In the genomic region with DNA sequence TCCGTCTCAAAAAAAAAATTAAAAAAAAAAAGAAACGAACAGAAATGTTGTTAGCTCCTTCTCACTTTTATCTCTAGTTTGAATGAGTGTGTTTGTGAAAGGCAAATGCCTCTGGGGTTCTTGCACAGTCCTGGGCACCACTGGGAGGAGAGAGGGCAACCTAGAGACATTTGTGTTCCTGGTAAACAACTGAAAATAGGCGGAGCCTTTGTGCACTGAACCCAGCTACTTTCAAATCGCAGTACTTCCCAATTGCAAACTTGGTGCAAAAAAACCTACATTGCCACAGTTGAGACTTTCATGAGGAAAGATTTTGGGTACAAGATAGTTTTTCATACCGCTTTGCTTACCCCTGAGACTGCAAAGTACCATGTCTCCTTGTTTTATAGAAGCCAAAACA, we compare ENCODE assay signal across 19 cellular contexts.
DNase-seq lines count a peak whose midpoint lies in the region; ATAC-seq, FAIRE-seq and TF ChIP-seq lines count a peak whose summit lies in the region.
"Had no signal": no experiment of that assay in that cellular context is flagged by ENCODE, and none has a peak within 500 bp of the region (broad histone marks: within the 10 kb centered on the region; RNA-seq: fewer than 3 reads in every experiment).

No MANE protein-coding gene starts in this region.

- H3K4me3 Mint-ChIP-seq in WTC11 (no peak overlapping the region), naive B cell (peak overlapping the region; percentile 16 to 87 (median 78))
- H3K4me3 Mint-ChIP-seq: activated CD4-positive, alpha-beta T cell treated with anti-CD3 and anti-CD28 coated beads for 36 hours had no signal

- H3K36me3 ChIP-seq in right lobe of liver = no peaks in the 10 kb centered on the region
- H3K36me3 ChIP-seq in HepG2 (replicated peaks in 1 of 2; ENCODE audit: control insufficient read depth in 1 of 2, insufficient read depth in 2 of 2, low read length in 2 of 2) = no peaks in the 10 kb centered on the region
- H3K36me3 ChIP-seq: breast epithelium, SJSA1, thoracic aorta had no signal

- no peak for TF ChIP-seq CTCF in right lobe of liver (IDR thresholded peaks at IDR 0.05)
- TF ChIP-seq CTCF in HepG2 (CRISPR knock-in tag; IDR thresholded peaks at IDR 0.05) = no peak
- no peak for TF ChIP-seq CTCF in WTC11 (IDR thresholded peaks at IDR 0.05)

- WGBS in right lobe of liver (ENCODE audit: insufficient coverage, low coverage, low lambda C conversion rate, missing lambda C conversion rate) = 81% methylated on average over 5 of the region's 5 CpGs
- 72% methylated on average over 5 of the region's 5 CpGs for WGBS in HepG2 (ENCODE audit: low lambda C conversion rate)

- H3K4me1 Mint-ChIP-seq in WTC11 (peaks cover 45% of the 10 kb centered on the region), naive B cell (peaks cover 61 to 93% (median 74%) of the 10 kb centered on the region in 3 donors)

- no peaks in the 10 kb centered on the region for H4K20me1 ChIP-seq in HepG2 (ENCODE audit: insufficient read depth, low read length)

- no peak for TF ChIP-seq POLR2A in right lobe of liver (IDR thresholded peaks at IDR 0.05)
- TF ChIP-seq POLR2A in HepG2 (IDR thresholded peaks at IDR 0.05; ENCODE audit: insufficient read depth in 1 of 2, low read depth in 2 of 2, low read length in 2 of 2) = no peak

- H3K36me3 Mint-ChIP-seq in WTC11 (no peaks in the 10 kb centered on the region), naive B cell (peaks cover 1 to 7% of the 10 kb centered on the region in 2 donors)

- H3K9ac ChIP-seq in HepG2 (ENCODE audit: insufficient read depth, low read depth, low read length) = no peak overlapping the region

- BruUV-seq in HepG2 (replicated peaks; lab: Mats Ljungman, UMichigan) = no TSS peak

- H3K27ac ChIP-seq in right lobe of liver (no peak overlapping the region), HepG2 (ENCODE audit: extremely low read length, insufficient read depth, low read length) (no peak overlapping the region)
- H3K27ac ChIP-seq: SJSA1 had no signal

- H3K9me3 Mint-ChIP-seq in WTC11 = no peaks in the 10 kb centered on the region
- peaks cover 0 to 2% (median 0%) of the 10 kb centered on the region in 7 donors for H3K9me3 Mint-ChIP-seq in naive B cell

- no peak overlapping the region for H3K4me2 ChIP-seq in HepG2 (ENCODE audit: low read depth, low read length)

- peak overlapping the region; percentile 35; the same call in 1 of the 2 replicates for H3K27ac Mint-ChIP-seq in WTC11
- H3K27ac Mint-ChIP-seq in naive B cell = peak overlapping the region; percentile 66 to 97 (median 88)
- H3K27ac Mint-ChIP-seq: activated CD4-positive, alpha-beta T cell treated with anti-CD3 and anti-CD28 coated beads for 36 hours had no signal

- H2AFZ ChIP-seq in HepG2 (ENCODE audit: low read length) = no peak overlapping the region

- H3K27me3 ChIP-seq in right lobe of liver = no peaks in the 10 kb centered on the region
- H3K27me3 ChIP-seq in HepG2 (ENCODE audit: control insufficient read depth in 1 of 2, insufficient read depth in 2 of 2, low read length in 2 of 2) = no peaks in the 10 kb centered on the region
- H3K27me3 ChIP-seq: breast epithelium, SJSA1 had no signal

- H3K4me3 ChIP-seq in right lobe of liver (no peak overlapping the region), HepG2 (replicated peaks in 1 of 3; ENCODE audit: insufficient read depth in 1 of 3, low read depth in 2 of 3, low read length in 3 of 3) (no peak overlapping the region)
- H3K4me3 ChIP-seq: breast epithelium, SJSA1, thoracic aorta had no signal

- no peak for TF ChIP-seq RAD21 in HepG2 (CRISPR knock-in tag; IDR thresholded peaks at IDR 0.05)

- in situ Hi-C loops in HepG2 (cut with HindIII; ENCODE audit: extremely low pct_ligation_motif_present, low pct_unique_long_range_greater_than_20kb) = no loop called here

- POLR2A ChIA-PET in HepG2 (lab: Yijun Ruan, JAX) (no interaction called here), WTC11 (lab: Charles Lee) (no interaction called here)

- TF ChIP-seq EP300 in HepG2 (IDR thresholded peaks at IDR 0.05; ENCODE audit: low read depth in 2 of 2, low read length in 2 of 2) (no peak), HepG2 (CRISPR knock-in tag; IDR thresholded peaks at IDR 0.05; ENCODE audit: borderline replicate concordance) (no peak)

- CTCF ChIA-PET in HepG2 (lab: Yijun Ruan, JAX; ENCODE audit: low intra/inter-chr PET ratio, low total read pairs) (no interaction called here), WTC11 (lab: Charles Lee) (interaction anchor here (0.6 to 2.9 kb wide), 13 partner anchors 12 to 686 kb away, joined by 3 to 15 read pairs (median 5); no protein-coding TSS in a partner anchor)

- intact Hi-C loops in right lobe of liver (cut with DNase I) = no loop called here
- intact Hi-C loops in HepG2 (cut with micrococcal nuclease; ENCODE audit: unreplicated experiment) = no loop called here

- peak in 3 of 4 donors; percentile 11 to 51 (median 15) for ATAC-seq in right lobe of liver
- no peak for ATAC-seq in HepG2
- ATAC-seq in WTC11 = no peak
- peak; percentile 70 to 74 for ATAC-seq in naive B cell (ENCODE audit: low read depth in 2 of 2)
- ATAC-seq: activated CD4-positive, alpha-beta T cell treated with anti-CD3 and anti-CD28 coated beads for 36 hours had no signal

- H3K9me3 ChIP-seq in right lobe of liver (no peaks in the 10 kb centered on the region), HepG2 (ENCODE audit: low read length) (no peaks in the 10 kb centered on the region)
- H3K9me3 ChIP-seq: breast epithelium, SJSA1, thoracic aorta had no signal

- FAIRE-seq in HepG2 (lab: Jason Lieb, UNC) = no peak
- FAIRE-seq: H1 had no signal

- DNase-seq in right lobe of liver (no peak), HepG2 (ENCODE audit: low spot score) (no peak), WTC11 (ENCODE audit: low spot score) (no peak), naive B cell (peak; percentile 20), AG20443 (ENCODE audit: low spot score) (no peak), HuH-7.5 (ENCODE audit: low spot score) (no peak), NCI-H526 treated with DMSO at 0.1 percent for 48 hours (lab: John Stamatoyannopoulos, UW) (no peak)
- DNase-seq in effector CD8-positive, alpha-beta T cell (lab: John Stamatoyannopoulos, UW) = no peak
- DNase-seq: activated CD4-positive, alpha-beta T cell treated with anti-CD3 and anti-CD28 coated beads for 36 hours; activated effector memory CD4-positive, alpha-beta T cell treated with Interleukin-2 at 50 U/mL for 16 hours; DND-41; NCI-H2029; NCI-H446 treated with DMSO at 0.1 percent for 48 hours; OCI-M1; T-helper 9 cell had no signal

- no peaks in the 10 kb centered on the region for H3K79me2 ChIP-seq in HepG2 (ENCODE audit: insufficient read depth, low read length)

- H3K27me3 Mint-ChIP-seq in WTC11 (ENCODE audit: low read depth) (peaks cover 5% of the 10 kb centered on the region; the same call in 1 of the 2 replicates), naive B cell (no peaks in the 10 kb centered on the region)
- H3K27me3 Mint-ChIP-seq: activated CD4-positive, alpha-beta T cell treated with anti-CD3 and anti-CD28 coated beads for 36 hours had no signal

- H3K4me1 ChIP-seq in right lobe of liver (peaks cover 0 to under 1% (median 0%) of the 10 kb centered on the region in 4 donors), HepG2 (ENCODE audit: insufficient read depth, low read length) (peaks cover 47% of the 10 kb centered on the region)
- H3K4me1 ChIP-seq: breast epithelium had no signal

TF ChIP-seq in HepG2, 621 proteins besides CTCF, POLR2A, EP300 and RAD21 (continues in another document):
- TF ChIP-seq ZNF737 (CRISPR knock-in tag; IDR thresholded peaks at IDR 0.05; ENCODE audit: borderline replicate concordance) (no peak), SIX1 (CRISPR knock-in tag; IDR thresholded peaks at IDR 0.05; ENCODE audit: borderline replicate concordance) (no peak), KLF15 (CRISPR knock-in tag; IDR thresholded peaks at IDR 0.05; ENCODE audit: borderline replicate concordance) (no peak), EHMT2 (IDR thresholded peaks at IDR 0.05; ENCODE audit: borderline replicate concordance, low read depth, low read length) (no peak), IRF2 (CRISPR knock-in tag; IDR thresholded peaks at IDR 0.05) (no peak)
- TF ChIP-seq, protein P1, sequence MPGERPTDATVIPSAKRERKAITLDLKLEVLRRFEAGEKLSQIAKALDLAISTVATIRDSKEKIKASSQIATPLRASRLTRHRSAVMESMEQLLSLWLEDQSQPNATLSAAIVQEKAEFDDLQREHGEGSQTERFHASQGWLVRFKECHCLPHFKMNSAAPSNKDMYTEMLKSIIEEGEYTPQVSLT (CRISPR knock-in tag; IDR thresholded peaks at IDR 0.05; ENCODE audit: borderline replicate concordance, low read depth) = no peak
- TF ChIP-seq, protein P2, sequence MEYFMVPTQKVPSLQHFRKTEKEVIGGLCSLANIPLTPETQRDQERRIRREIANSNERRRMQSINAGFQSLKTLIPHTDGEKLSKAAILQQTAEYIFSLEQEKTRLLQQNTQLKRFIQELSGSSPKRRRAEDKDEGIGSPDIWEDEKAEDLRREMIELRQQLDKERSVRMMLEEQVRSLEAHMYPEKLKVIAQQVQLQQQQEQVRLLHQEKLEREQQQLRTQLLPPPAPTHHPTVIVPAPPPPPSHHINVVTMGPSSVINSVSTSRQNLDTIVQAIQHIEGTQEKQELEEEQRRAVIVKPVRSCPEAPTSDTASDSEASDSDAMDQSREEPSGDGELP (IDR thresholded peaks at IDR 0.05; ENCODE audit: borderline replicate concordance, low read depth) = no peak

TF ChIP-seq in WTC11, 78 proteins besides CTCF, POLR2A, EP300 and RAD21 (continues in another document):
- TF ChIP-seq ZBTB21 (CRISPR knock-in tag; IDR thresholded peaks at IDR 0.05; ENCODE audit: borderline replicate concordance) = no peak
- TF ChIP-seq, protein P3, sequence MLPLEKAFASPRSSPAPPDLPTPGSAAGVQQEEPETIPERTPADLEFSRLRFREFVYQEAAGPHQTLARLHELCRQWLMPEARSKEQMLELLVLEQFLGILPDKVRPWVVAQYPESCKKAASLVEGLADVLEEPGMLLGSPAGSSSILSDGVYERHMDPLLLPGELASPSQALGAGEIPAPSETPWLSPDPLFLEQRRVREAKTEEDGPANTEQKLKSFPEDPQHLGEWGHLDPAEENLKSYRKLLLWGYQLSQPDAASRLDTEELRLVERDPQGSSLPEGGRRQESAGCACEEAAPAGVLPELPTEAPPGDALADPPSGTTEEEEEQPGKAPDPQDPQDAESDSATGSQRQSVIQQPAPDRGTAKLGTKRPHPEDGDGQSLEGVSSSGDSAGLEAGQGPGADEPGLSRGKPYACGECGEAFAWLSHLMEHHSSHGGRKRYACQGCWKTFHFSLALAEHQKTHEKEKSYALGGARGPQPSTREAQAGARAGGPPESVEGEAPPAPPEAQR (CRISPR knock-in tag; IDR thresholded peaks at IDR 0.05) = no peak
- TF ChIP-seq, protein P4, sequence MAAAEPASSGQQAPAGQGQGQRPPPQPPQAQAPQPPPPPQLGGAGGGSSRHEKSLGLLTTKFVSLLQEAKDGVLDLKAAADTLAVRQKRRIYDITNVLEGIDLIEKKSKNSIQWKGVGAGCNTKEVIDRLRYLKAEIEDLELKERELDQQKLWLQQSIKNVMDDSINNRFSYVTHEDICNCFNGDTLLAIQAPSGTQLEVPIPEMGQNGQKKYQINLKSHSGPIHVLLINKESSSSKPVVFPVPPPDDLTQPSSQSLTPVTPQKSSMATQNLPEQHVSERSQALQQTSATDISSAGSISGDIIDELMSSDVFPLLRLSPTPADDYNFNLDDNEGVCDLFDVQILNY (CRISPR knock-in tag; IDR thresholded peaks at IDR 0.05) = no peak
- no peak for TF ChIP-seq SP1 (CRISPR knock-in tag; conservative IDR thresholded peaks at IDR 0.05)
- TF ChIP-seq MXD4 (CRISPR knock-in tag; IDR thresholded peaks at IDR 0.05; ENCODE audit: borderline replicate concordance) = no peak

Comparison
In these comparisons a context has a peak if more than half of its experiments do, and no peak if none do; other contexts are left out.
1. ATAC-seq: peak in right lobe of liver (3 of 4) and naive B cell (2 of 2); none in HepG2 (single experiment) and WTC11 (single experiment).